In the genomic region with DNA sequence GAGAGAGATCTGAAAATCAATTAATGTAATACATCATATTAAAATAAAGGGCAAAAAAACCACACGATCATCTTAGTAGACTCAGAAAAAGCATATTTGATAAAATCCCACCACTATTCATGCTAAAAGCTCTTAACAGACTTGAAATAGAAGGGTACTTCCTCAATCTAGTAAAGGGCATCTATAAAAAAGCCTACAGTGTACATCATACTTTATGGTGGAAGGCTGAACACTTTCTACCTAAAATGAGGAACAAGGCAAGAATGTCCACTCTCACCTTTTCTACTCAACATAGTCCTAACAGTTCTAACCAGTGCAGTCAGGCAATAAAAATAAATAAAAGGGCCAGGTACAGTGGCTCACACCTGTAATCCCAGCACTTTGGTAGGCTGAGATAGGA, we compare ENCODE assay signal across 27 cellular contexts.
"Had no signal": no experiment of that assay in that cellular context is flagged by ENCODE, and none has a peak within 500 bp of the region (broad histone marks: within the 10 kb centered on the region; RNA-seq: fewer than 3 reads in every experiment).

No MANE protein-coding gene starts in this region.

- H3K4me1 ChIP-seq: adrenal gland, breast epithelium had no signal

- H3K9me3 Mint-ChIP-seq: activated CD4-positive, alpha-beta memory T cell treated with anti-CD3 and anti-CD28 coated beads for 36 hours; activated CD4-positive, alpha-beta T cell treated with anti-CD3 and anti-CD28 coated beads, Interleukin-2, amount 10 ng/mL, durations not matched to agents 7 days and 5 days; activated naive CD8-positive, alpha-beta T cell treated with anti-CD3 and anti-CD28 coated beads, Interleukin-2, amount 10 ng/mL, durations not matched to agents 7 days and 5 days; activated T-helper 2 cell treated with anti-CD3 and anti-CD28 coated beads, Interferon-gamma antibody, Interleukin-2, Interleukin-4, amounts not matched to agents 10 μg/mL and 5 μg/mL and 100 μg/mL, durations not matched to agents 14 hours and 24 hours and 36 hours; IgD-negative memory B cell had no signal

- DNase-seq: activated CD4-positive, alpha-beta memory T cell treated with anti-CD3 and anti-CD28 coated beads for 36 hours; activated CD4-positive, alpha-beta T cell treated with anti-CD3 and anti-CD28 coated beads, Interleukin-2, amount 10 ng/mL, durations not matched to agents 7 days and 5 days; activated CD4-positive, CD25-positive, alpha-beta regulatory T cell; activated gamma-delta T cell treated with Interleukin-2 at 50 U/mL for 16 hours; activated naive CD4-positive, alpha-beta T cell treated with anti-CD3 and anti-CD28 coated beads, Interleukin-2, amount 50 U/mL, for 16 hours; activated naive CD8-positive, alpha-beta T cell treated with anti-CD3 and anti-CD28 coated beads, Interleukin-2, amount 10 ng/mL, durations not matched to agents 7 days and 5 days; activated T-cell treated with anti-CD3 and anti-CD28 coated beads for 4 hours; activated T-cell treated with anti-CD3 and anti-CD28 coated beads, Interleukin-2, amount 50 U/mL, for 48 hours; adrenal gland; aorta; caudate nucleus; MM.1S; NCI-H1092 treated with DMSO at 0.1 percent for 48 hours; NCI-H1417 treated with DMSO at 0.1 percent for 48 hours; NCI-H1694 treated with DMSO at 0.1 percent for 48 hours; NCI-H2029 treated with DMSO at 0.1 percent for 48 hours; NCI-H345; NCI-H510A; NCI-H69; PC-3; SHP77 treated with DMSO at 0.1 percent for 48 hours; T-helper 17 cell; T-helper 9 cell had no signal

- H3K27ac ChIP-seq: adrenal gland, breast epithelium, KMS-11 had no signal

- H3K4me1 Mint-ChIP-seq: activated CD4-positive, alpha-beta T cell treated with anti-CD3 and anti-CD28 coated beads, Interleukin-2, amount 10 ng/mL, durations not matched to agents 7 days and 5 days; activated naive CD8-positive, alpha-beta T cell treated with anti-CD3 and anti-CD28 coated beads, Interleukin-2, amount 10 ng/mL, durations not matched to agents 7 days and 5 days had no signal

- H3K9ac ChIP-seq: KMS-11 had no signal

- H3K27me3 ChIP-seq: adrenal gland, breast epithelium had no signal

- H3K4me3 ChIP-seq: adrenal gland, breast epithelium had no signal

- H3K27ac Mint-ChIP-seq: activated CD4-positive, alpha-beta memory T cell treated with anti-CD3 and anti-CD28 coated beads for 36 hours; activated CD4-positive, alpha-beta T cell treated with anti-CD3 and anti-CD28 coated beads, Interleukin-2, amount 10 ng/mL, durations not matched to agents 7 days and 5 days; activated naive CD8-positive, alpha-beta T cell treated with anti-CD3 and anti-CD28 coated beads, Interleukin-2, amount 10 ng/mL, durations not matched to agents 7 days and 5 days; activated T-helper 2 cell treated with anti-CD3 and anti-CD28 coated beads, Interferon-gamma antibody, Interleukin-2, Interleukin-4, amounts not matched to agents 10 μg/mL and 5 μg/mL and 100 μg/mL, durations not matched to agents 14 hours and 24 hours and 36 hours; T-helper 17 cell had no signal

- H3K4me2 ChIP-seq: KMS-11 had no signal

- H3K27me3 Mint-ChIP-seq: activated CD4-positive, alpha-beta memory T cell treated with anti-CD3 and anti-CD28 coated beads for 36 hours; activated CD4-positive, alpha-beta T cell treated with anti-CD3 and anti-CD28 coated beads, Interleukin-2, amount 10 ng/mL, durations not matched to agents 7 days and 5 days; activated naive CD8-positive, alpha-beta T cell treated with anti-CD3 and anti-CD28 coated beads, Interleukin-2, amount 10 ng/mL, durations not matched to agents 7 days and 5 days; IgD-negative memory B cell; T-helper 17 cell had no signal

- ATAC-seq: T-helper 17 cell had no signal

- H3K4me3 Mint-ChIP-seq: activated CD4-positive, alpha-beta memory T cell treated with anti-CD3 and anti-CD28 coated beads for 36 hours; activated CD4-positive, alpha-beta T cell treated with anti-CD3 and anti-CD28 coated beads, Interleukin-2, amount 10 ng/mL, durations not matched to agents 7 days and 5 days; activated naive CD8-positive, alpha-beta T cell treated with anti-CD3 and anti-CD28 coated beads, Interleukin-2, amount 10 ng/mL, durations not matched to agents 7 days and 5 days; IgD-negative memory B cell; T-helper 17 cell had no signal
